In genomic region chr12:12210983-12211382, GRCh38 we compare ENCODE assay signal across 22 cellular contexts. TPM values are rescaled to one million over a fixed set of nuclear protein-coding genes. Genes with fewer than 3 reads are reported as not detected.
DNase-seq lines count a peak whose midpoint lies in the region; ATAC-seq lines count a peak whose summit lies in the region.
"Had no signal": no experiment of that assay in that cellular context is flagged by ENCODE, and none has a peak within 500 bp of the region (broad histone marks: within the 10 kb centered on the region; RNA-seq: fewer than 3 reads in every experiment).

No MANE protein-coding gene starts in this region.

- peak overlapping the region in 7 of 8 donors; percentile 13 to 73 (median 60) for H3K4me3 Mint-ChIP-seq in CD4-positive, alpha-beta memory T cell
- H3K4me3 Mint-ChIP-seq in central memory CD8-positive, alpha-beta T cell = no peak overlapping the region
- H3K4me3 Mint-ChIP-seq: CD14-positive monocyte, IgD-negative memory B cell had no signal

- no peak overlapping the region for H3K4me3 ChIP-seq in CD4-positive, alpha-beta memory T cell (ENCODE audit: low read length in 2 of 2)
- H3K4me3 ChIP-seq: esophagus muscularis mucosa, gastrocnemius medialis, lung, thyroid gland had no signal

- H3K27ac Mint-ChIP-seq in CD4-positive, alpha-beta memory T cell = peak overlapping the region in 3 of 7 donors; percentile 45 to 69 (median 47)
- H3K27ac Mint-ChIP-seq in central memory CD8-positive, alpha-beta T cell (ENCODE audit: low read depth) = no peak overlapping the region
- H3K27ac Mint-ChIP-seq: CD14-positive monocyte, IgD-negative memory B cell had no signal

- H3K9me3 ChIP-seq in CD4-positive, alpha-beta memory T cell (ENCODE audit: control insufficient read depth in 1 of 2, low read length in 2 of 2) = no peaks in the 10 kb centered on the region
- H3K9me3 ChIP-seq: esophagus muscularis mucosa, gastrocnemius medialis, thyroid gland had no signal

- CTCF ChIA-PET in CD4-positive, alpha-beta memory T cell (lab: Charles Lee; ENCODE audit: partially characterized antibody) = no interaction called here

- peak; percentile 2 for DNase-seq in activated CD8-positive, alpha-beta memory T cell treated with anti-CD3 and anti-CD28 coated beads, Interleukin-2, amount 50 U/mL, for 1 hour (ENCODE audit: extremely low read depth)
- no peak for DNase-seq in activated CD8-positive, alpha-beta memory T cell treated with anti-CD3 and anti-CD28 coated beads for 24 hours
- peak; percentile 53 to 67 (median 53) for DNase-seq in CD4-positive, alpha-beta memory T cell
- DNase-seq in T-helper 9 cell = peak; percentile 3
- peak in 1 of 2 donors; percentile 53 for DNase-seq in central memory CD8-positive, alpha-beta T cell (ENCODE audit: low spot score in 2 of 2)
- DNase-seq in Kasumi-1 (lab: John Stamatoyannopoulos, UW) = no peak
- DNase-seq: activated effector memory CD4-positive, alpha-beta T cell treated with Interleukin-2 at 50 U/mL for 16 hours; effector CD8-positive, alpha-beta T cell; gastrocnemius medialis; GF-D8; GOT3; NCI-H1694; NCI-H748 treated with DMSO at 0.1 percent for 48 hours; occipital lobe; stimulated activated naive CD4-positive, alpha-beta T cell; thyroid gland had no signal

- H3K27ac ChIP-seq in CD4-positive, alpha-beta memory T cell (ENCODE audit: low read depth, low read length) = no peak overlapping the region
- H3K27ac ChIP-seq: esophagus muscularis mucosa, gastrocnemius medialis, thyroid gland had no signal

- peak; percentile 96 for ATAC-seq in central memory CD8-positive, alpha-beta T cell (replicated peaks; ENCODE audit: extremely low read depth, poor library complexity, severe bottlenecking)
- ATAC-seq in HG02870 (IDR thresholded peaks at IDR 0.05; ENCODE audit: unreplicated experiment) = no peak
- ATAC-seq in GM19035 (IDR thresholded peaks at IDR 0.05; ENCODE audit: unreplicated experiment) = no peak
- ATAC-seq: gastrocnemius medialis had no signal

- H3K27me3 ChIP-seq in CD4-positive, alpha-beta memory T cell (ENCODE audit: insufficient read depth, low read length) = no peaks in the 10 kb centered on the region
- H3K27me3 ChIP-seq: esophagus muscularis mucosa, gastrocnemius medialis, thyroid gland had no signal

- H3K9me3 Mint-ChIP-seq in CD4-positive, alpha-beta memory T cell = no peaks in the 10 kb centered on the region
- no peaks in the 10 kb centered on the region for H3K9me3 Mint-ChIP-seq in central memory CD8-positive, alpha-beta T cell
- H3K9me3 Mint-ChIP-seq: CD14-positive monocyte had no signal

- peaks cover 0 to under 1% of the 10 kb centered on the region in 2 donors for H3K36me3 Mint-ChIP-seq in CD4-positive, alpha-beta memory T cell
- H3K36me3 Mint-ChIP-seq in central memory CD8-positive, alpha-beta T cell (ENCODE audit: insufficient read depth) = no peaks in the 10 kb centered on the region
- H3K36me3 Mint-ChIP-seq: CD14-positive monocyte, IgD-negative memory B cell had no signal

- POLR2A ChIA-PET in CD4-positive, alpha-beta memory T cell (lab: Charles Lee; ENCODE audit: partially characterized antibody) = no interaction called here

- intact Hi-C loops in CD4-positive, alpha-beta memory T cell (cut with micrococcal nuclease) = no loop called here

- no peaks in the 10 kb centered on the region for H3K36me3 ChIP-seq in CD4-positive, alpha-beta memory T cell (ENCODE audit: insufficient read depth, low read length)
- H3K36me3 ChIP-seq: esophagus muscularis mucosa, gastrocnemius medialis, thyroid gland had no signal

- H3K4me1 ChIP-seq in CD4-positive, alpha-beta memory T cell (ENCODE audit: insufficient read depth, low read length) = peaks cover 6% of the 10 kb centered on the region

- peaks cover 0 to 14% of the 10 kb centered on the region in 2 donors for H3K27me3 Mint-ChIP-seq in CD4-positive, alpha-beta memory T cell
- H3K27me3 Mint-ChIP-seq in central memory CD8-positive, alpha-beta T cell = peaks cover 45% of the 10 kb centered on the region
- H3K27me3 Mint-ChIP-seq: IgD-negative memory B cell had no signal

- H3K4me1 Mint-ChIP-seq in CD4-positive, alpha-beta memory T cell = peaks cover 13 to 20% (median 18%) of the 10 kb centered on the region in 4 donors
- peaks cover 18% of the 10 kb centered on the region for H3K4me1 Mint-ChIP-seq in central memory CD8-positive, alpha-beta T cell

RNA-seq across cellular contexts. Expression of gene LRP6, which starts 55.9 kb away (rescaled TPM):
- total RNA-seq in CD4-positive, alpha-beta memory T cell = 1 to 10 TPM; 3.9 to 4.0 TPM
- polyA plus RNA-seq in CD4-positive, alpha-beta memory T cell = 1 to 10 TPM in 1 of 2 donors, under 1 TPM in 1; 0.45 to 1.9 TPM
- polyA plus RNA-seq: CD14-positive monocyte, IgD-negative memory B cell had no signal

Comparison
In these comparisons a context has a peak if more than half of its experiments do, and no peak if none do; other contexts are left out.
1. DNase-seq: peak in activated CD8-positive, alpha-beta memory T cell treated with anti-CD3 and anti-CD28 coated beads, Interleukin-2, amount 50 U/mL, for 1 hour (single experiment), CD4-positive, alpha-beta memory T cell (5 of 5) and T-helper 9 cell (single experiment); none in activated CD8-positive, alpha-beta memory T cell treated with anti-CD3 and anti-CD28 coated beads for 24 hours (single experiment) and Kasumi-1 (0 of 2).